In the genomic region with DNA sequence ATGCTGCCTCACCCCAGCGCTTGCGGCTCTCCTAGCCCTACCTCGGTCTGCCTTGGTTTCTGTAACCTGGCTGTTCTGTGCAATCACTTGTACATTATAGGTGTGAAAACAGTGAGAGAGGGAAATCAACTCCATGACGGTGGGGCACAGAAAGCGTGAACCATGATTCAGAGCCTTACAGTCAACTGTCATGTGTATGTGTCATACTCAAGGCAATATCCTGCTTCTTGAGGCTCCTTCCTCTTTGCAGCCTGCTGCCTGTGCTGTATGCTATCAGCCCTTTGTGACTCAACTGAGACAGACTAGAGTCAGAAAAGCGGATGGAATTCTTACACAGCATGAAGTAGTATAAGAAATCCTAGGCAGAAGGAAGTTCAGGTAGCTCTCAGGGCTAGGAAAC, we compare ENCODE assay signal across 9 cellular contexts. TPM values are rescaled to one million over a fixed set of nuclear protein-coding genes. Genes with fewer than 3 reads are reported as not detected.
DNase-seq lines count a peak whose midpoint lies in the region; ATAC-seq lines count a peak whose summit lies in the region.
"Had no signal": no experiment of that assay in that cellular context is flagged by ENCODE, and none has a peak within 500 bp of the region (broad histone marks: within the 10 kb centered on the region; RNA-seq: fewer than 3 reads in every experiment).

No MANE protein-coding gene starts in this region.

- H3K23ac ChIP-seq in mesenchymal stem cell (ENCODE audit: low read length in 2 of 2), result no peak overlapping the region

- H3K4me1 ChIP-seq in mesenchymal stem cell (ENCODE audit: control insufficient read depth, insufficient read depth, low read depth, low read length), result peaks cover 18% of the 10 kb centered on the region

- H2AFZ ChIP-seq in mesenchymal stem cell (ENCODE audit: low read depth, low read length), result peak overlapping the region; percentile 0

- H2AK5ac ChIP-seq in mesenchymal stem cell (ENCODE audit: low read length, severe bottlenecking), result no peak overlapping the region

- H3K27me3 ChIP-seq in mesenchymal stem cell (ENCODE audit: control insufficient read depth in 1 of 2, insufficient read depth in 1 of 2, low read length in 2 of 2), result peaks cover 23 to 30% of the 10 kb centered on the region in 2 experiments

- H3K4me3 ChIP-seq in mesenchymal stem cell (ENCODE audit: insufficient read depth in 1 of 2, low read depth in 1 of 2, low read length in 2 of 2), result peak overlapping the region in 1 of 2 experiments; percentile 20

- no peak overlapping the region for H3K27ac ChIP-seq in mesenchymal stem cell (ENCODE audit: low read length, poor library complexity, severe bottlenecking)

- H2BK120ac ChIP-seq in mesenchymal stem cell (ENCODE audit: low read depth, low read length), result no peak overlapping the region

- H4K91ac ChIP-seq in mesenchymal stem cell (ENCODE audit: low read length), result no peak overlapping the region

- WGBS in mesenchymal stem cell, result 43% methylated on average over 6 of the region's 6 CpGs

- no peak overlapping the region for H3K9ac ChIP-seq in mesenchymal stem cell (ENCODE audit: low read length)

- H2BK15ac ChIP-seq in mesenchymal stem cell (ENCODE audit: low read depth, poor library complexity, severe bottlenecking), result no peak overlapping the region

- no peak overlapping the region for H3K4me2 ChIP-seq in mesenchymal stem cell (ENCODE audit: low read length, poor library complexity, severe bottlenecking)

- H4K8ac ChIP-seq in mesenchymal stem cell (ENCODE audit: low read length), result no peak overlapping the region

- H3K36me3 ChIP-seq in mesenchymal stem cell (ENCODE audit: control insufficient read depth in 1 of 2, insufficient read depth in 2 of 2, low read depth in 1 of 2, low read length in 2 of 2), result peaks cover 0 to 2% of the 10 kb centered on the region in 2 experiments

- DNase-seq in AG20443 (ENCODE audit: low spot score) (peak; percentile 76), NCI-H69 (lab: John Stamatoyannopoulos, UW) (peak; percentile 12), mesenchymal stem cell (peak; percentile 89), midbrain (lab: John Stamatoyannopoulos, UW) (no peak), globus pallidus (ENCODE audit: low spot score) (no peak)
- DNase-seq in activated T-helper 9 cell treated with anti-CD3 and anti-CD28 coated beads, Interleukin-2, amount 50 U/mL, for 16 hours (ENCODE audit: low read depth), result peak; percentile 15
- DNase-seq: NCI-H524 treated with DMSO at 0.1 percent for 48 hours had no signal

- H3K9me3 ChIP-seq in mesenchymal stem cell (ENCODE audit: control insufficient read depth, low read length), result no peaks in the 10 kb centered on the region

- no peak overlapping the region for H3K14ac ChIP-seq in mesenchymal stem cell (ENCODE audit: low read length in 2 of 2)

- no peak overlapping the region for H3K4ac ChIP-seq in mesenchymal stem cell (ENCODE audit: low read depth in 1 of 2, low read length in 2 of 2)

- ATAC-seq in GM18873 (IDR thresholded peaks at IDR 0.05; ENCODE audit: low FRiP score, unreplicated experiment) (no peak), HG02840 (IDR thresholded peaks at IDR 0.05; ENCODE audit: low FRiP score, unreplicated experiment) (no peak)

- peak overlapping the region in 1 of 2 experiments; percentile 11 for H3K18ac ChIP-seq in mesenchymal stem cell (ENCODE audit: low read depth in 1 of 2, low read length in 2 of 2)

- H2BK5ac ChIP-seq in mesenchymal stem cell (ENCODE audit: low read depth, low read length, poor library complexity, severe bottlenecking), result no peak overlapping the region

- peak overlapping the region in 1 of 2 experiments; percentile 18 for H2BK12ac ChIP-seq in mesenchymal stem cell (ENCODE audit: low read length in 2 of 2)

- no peaks in the 10 kb centered on the region for H3K79me1 ChIP-seq in mesenchymal stem cell (replicated peaks; ENCODE audit: low read length, poor library complexity, severe bottlenecking)

RNA-seq across cellular contexts. Expression of a gene that starts 2.1 kb away (rescaled TPM):
- polyA plus RNA-seq in mesenchymal stem cell (2013, experiment 1 of 2), result 8.6 TPM
- 8.6 TPM for polyA plus RNA-seq in mesenchymal stem cell (2013, experiment 2 of 2)

RNA-seq across cellular contexts. Expression of a gene that starts 37.5 kb away (rescaled TPM):
- polyA plus RNA-seq in mesenchymal stem cell (2013, experiment 1 of 2), result 40.0 TPM
- 39.1 TPM for polyA plus RNA-seq in mesenchymal stem cell (2013, experiment 2 of 2)

RNA-seq across cellular contexts. Expression of a gene that starts 58.9 kb away (rescaled TPM):
- not detected for polyA plus RNA-seq in mesenchymal stem cell (2013, experiment 1 of 2)
- polyA plus RNA-seq in mesenchymal stem cell (2013, experiment 2 of 2), result not detected

Comparison
In these comparisons a context has a peak if more than half of its experiments do, and no peak if none do; other contexts are left out.
1. DNase-seq: peak in AG20443 (single experiment), NCI-H69 (single experiment), activated T-helper 9 cell treated with anti-CD3 and anti-CD28 coated beads, Interleukin-2, amount 50 U/mL, for 16 hours (single experiment) and mesenchymal stem cell (single experiment); none in midbrain (single experiment) and globus pallidus (single experiment).